In genomic region chr12:87953257-87953860, GRCh38 we compare ENCODE assay signal across 1 cellular context.
TF ChIP-seq lines count a peak whose summit lies in the region.

No MANE protein-coding gene starts in this region.

TF ChIP-seq in H1, 55 proteins besides CTCF, POLR2A, EP300 and RAD21 (continued from another document):
- no peak for TF ChIP-seq NANOG (IDR thresholded peaks at IDR 0.05; ENCODE audit: insufficient read depth, low read depth, low read length, poor library complexity, severe bottlenecking)
- TF ChIP-seq, protein P1, sequence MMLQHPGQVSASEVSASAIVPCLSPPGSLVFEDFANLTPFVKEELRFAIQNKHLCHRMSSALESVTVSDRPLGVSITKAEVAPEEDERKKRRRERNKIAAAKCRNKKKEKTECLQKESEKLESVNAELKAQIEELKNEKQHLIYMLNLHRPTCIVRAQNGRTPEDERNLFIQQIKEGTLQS (IDR thresholded peaks at IDR 0.05; ENCODE audit: insufficient read depth, low read depth, low read length) = no peak
- no peak for TF ChIP-seq GTF2F1 (IDR thresholded peaks at IDR 0.05; ENCODE audit: borderline replicate concordance, low read depth, low read length)
- TF ChIP-seq, protein P2, sequence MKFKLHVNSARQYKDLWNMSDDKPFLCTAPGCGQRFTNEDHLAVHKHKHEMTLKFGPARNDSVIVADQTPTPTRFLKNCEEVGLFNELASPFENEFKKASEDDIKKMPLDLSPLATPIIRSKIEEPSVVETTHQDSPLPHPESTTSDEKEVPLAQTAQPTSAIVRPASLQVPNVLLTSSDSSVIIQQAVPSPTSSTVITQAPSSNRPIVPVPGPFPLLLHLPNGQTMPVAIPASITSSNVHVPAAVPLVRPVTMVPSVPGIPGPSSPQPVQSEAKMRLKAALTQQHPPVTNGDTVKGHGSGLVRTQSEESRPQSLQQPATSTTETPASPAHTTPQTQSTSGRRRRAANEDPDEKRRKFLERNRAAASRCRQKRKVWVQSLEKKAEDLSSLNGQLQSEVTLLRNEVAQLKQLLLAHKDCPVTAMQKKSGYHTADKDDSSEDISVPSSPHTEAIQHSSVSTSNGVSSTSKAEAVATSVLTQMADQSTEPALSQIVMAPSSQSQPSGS (IDR thresholded peaks at IDR 0.05; ENCODE audit: low read length) = no peak
- no peak for TF ChIP-seq MAFK (IDR thresholded peaks at IDR 0.05; ENCODE audit: low read depth, low read length)
- TF ChIP-seq RXRA (IDR thresholded peaks at IDR 0.05; ENCODE audit: insufficient read depth, low read depth, low read length) = no peak
- no peak for TF ChIP-seq TEAD4 (IDR thresholded peaks at IDR 0.05; ENCODE audit: low read depth, low read length)
- no peak for TF ChIP-seq SP2 (IDR thresholded peaks at IDR 0.05; ENCODE audit: low read length)
- no peak for TF ChIP-seq CHD1 (IDR thresholded peaks at IDR 0.05; ENCODE audit: low read depth, low read length)
- no peak for TF ChIP-seq NRF1 (IDR thresholded peaks at IDR 0.05; ENCODE audit: low read depth, low read length)
TF ChIP-seq in H1: peak in this region for 0.
